In genomic region chr13:78022164-78022877, GRCh38 we compare ENCODE assay signal across 9 cellular contexts.
A peak's percentile ranks its signal among the peaks of the same experiment; 100 is the strongest.
DNase-seq lines count a peak whose midpoint lies in the region; ATAC-seq and TF ChIP-seq lines count a peak whose summit lies in the region.
"Had no signal": no experiment of that assay in that cellular context is flagged by ENCODE, and none has a peak within 500 bp of the region (broad histone marks: within the 10 kb centered on the region; RNA-seq: fewer than 3 reads in every experiment).

No MANE protein-coding gene starts in this region.

- H3K36me3 Mint-ChIP-seq in activated naive CD8-positive, alpha-beta T cell treated with anti-CD3 and anti-CD28 coated beads for 36 hours = no peaks in the 10 kb centered on the region

- peak overlapping the region in 1 of 2 experiments; percentile 39 for H2BK12ac ChIP-seq in mesenchymal stem cell (ENCODE audit: low read length in 2 of 2)

- no peak overlapping the region for H3K9ac ChIP-seq in mesenchymal stem cell (ENCODE audit: low read length)

- no peak overlapping the region for H2BK120ac ChIP-seq in mesenchymal stem cell (ENCODE audit: low read depth, low read length)

- H2AFZ ChIP-seq in mesenchymal stem cell (ENCODE audit: low read depth, low read length) = no peak overlapping the region

- ATAC-seq in GM19043 (IDR thresholded peaks at IDR 0.05; ENCODE audit: low read depth, unreplicated experiment) (peak; percentile 100), HG03103 (IDR thresholded peaks at IDR 0.05; ENCODE audit: low read depth, unreplicated experiment) (peak; percentile 100)

- TF ChIP-seq CTCF in AG10803 (conservative IDR thresholded peaks at IDR 0.05; ENCODE audit: low read length) (no peak), transverse colon (IDR thresholded peaks at IDR 0.05) (no peak)

- no peak overlapping the region for H2BK5ac ChIP-seq in mesenchymal stem cell (ENCODE audit: low read depth, low read length, poor library complexity, severe bottlenecking)

- H3K4ac ChIP-seq in mesenchymal stem cell (ENCODE audit: low read depth in 1 of 2, low read length in 2 of 2) = no peak overlapping the region

- H3K27ac Mint-ChIP-seq in activated naive CD8-positive, alpha-beta T cell treated with anti-CD3 and anti-CD28 coated beads for 36 hours = no peak overlapping the region

- peaks cover 6% of the 10 kb centered on the region for H3K9me3 Mint-ChIP-seq in activated naive CD8-positive, alpha-beta T cell treated with anti-CD3 and anti-CD28 coated beads for 36 hours

- no peak overlapping the region for H3K14ac ChIP-seq in mesenchymal stem cell (ENCODE audit: low read length in 2 of 2)

- peaks cover 6% of the 10 kb centered on the region for H3K27me3 Mint-ChIP-seq in activated naive CD8-positive, alpha-beta T cell treated with anti-CD3 and anti-CD28 coated beads for 36 hours
- H3K27me3 Mint-ChIP-seq: dendritic cell treated with granulocyte-macrophage colony-stimulating factor and Interleukin-4, amounts not matched to agents 40 ng/mL and 50 ng/mL, for 4 days had no signal

- TF ChIP-seq POLR2A in transverse colon (IDR thresholded peaks at IDR 0.05) = no peak

- no peak overlapping the region for H3K23ac ChIP-seq in mesenchymal stem cell (ENCODE audit: low read length in 2 of 2)

- H3K4me2 ChIP-seq in mesenchymal stem cell (ENCODE audit: low read length, poor library complexity, severe bottlenecking) = no peak overlapping the region

- no peak overlapping the region for H2AK5ac ChIP-seq in mesenchymal stem cell (ENCODE audit: low read length, severe bottlenecking)

- no peak overlapping the region for H3K4me3 Mint-ChIP-seq in activated naive CD8-positive, alpha-beta T cell treated with anti-CD3 and anti-CD28 coated beads for 36 hours
- H3K4me3 Mint-ChIP-seq: dendritic cell treated with granulocyte-macrophage colony-stimulating factor and Interleukin-4, amounts not matched to agents 40 ng/mL and 50 ng/mL, for 4 days had no signal

- H3K9me3 ChIP-seq in mesenchymal stem cell (ENCODE audit: control insufficient read depth, low read length) (no peaks in the 10 kb centered on the region), transverse colon (no peaks in the 10 kb centered on the region)

- H3K27ac ChIP-seq in mesenchymal stem cell (ENCODE audit: low read length, poor library complexity, severe bottlenecking) = no peak overlapping the region
- no peak overlapping the region for H3K27ac ChIP-seq in transverse colon

- DNase-seq in AG10803 (ENCODE audit: low read depth) (peak; percentile 35), RPMI8226 (peak; percentile 70), mesenchymal stem cell (peak; percentile 64), transverse colon (peak; percentile 17), occipital lobe (lab: John Stamatoyannopoulos, UW) (no peak)
- DNase-seq in activated naive CD8-positive, alpha-beta T cell treated with anti-CD3 and anti-CD28 coated beads for 36 hours = peak; percentile 57

- H4K91ac ChIP-seq in mesenchymal stem cell (ENCODE audit: low read length) = no peak overlapping the region

- intact Hi-C loops in transverse colon (cut with DNase I; ENCODE audit: low total_unique reads) = no loop called here

- no peak overlapping the region for H3K4me3 ChIP-seq in AG10803 (ENCODE audit: low read length)
- no peak overlapping the region for H3K4me3 ChIP-seq in mesenchymal stem cell (ENCODE audit: insufficient read depth in 1 of 2, low read depth in 1 of 2, low read length in 2 of 2)
- H3K4me3 ChIP-seq in transverse colon = no peak overlapping the region

- no peaks in the 10 kb centered on the region for H3K36me3 ChIP-seq in mesenchymal stem cell (ENCODE audit: control insufficient read depth in 1 of 2, insufficient read depth in 2 of 2, low read depth in 1 of 2, low read length in 2 of 2)
- H3K36me3 ChIP-seq in transverse colon = no peaks in the 10 kb centered on the region

- H4K8ac ChIP-seq in mesenchymal stem cell (ENCODE audit: low read length) = peak overlapping the region; percentile 66

- no peak for TF ChIP-seq EP300 in transverse colon (IDR thresholded peaks at IDR 0.05; ENCODE audit: low read depth)

- peak overlapping the region; percentile 40 to 86 for H3K18ac ChIP-seq in mesenchymal stem cell (ENCODE audit: low read depth in 1 of 2, low read length in 2 of 2)

- WGBS in mesenchymal stem cell = 0% methylated on average over 1 of the region's 2 CpGs
- 49 to 76% methylated on average over 2 of the region's 2 CpGs for WGBS in transverse colon (ENCODE audit: low coverage in 1 of 2), 2 donors

- in situ Hi-C loops in transverse colon (cut with MboI; ENCODE audit: low pct_ligation_motif_present in 1 of 4, low pct_unique_long_range_greater_than_20kb in 1 of 4, low sequenced_read_pairs in 3 of 4) = no loop called here

- no peaks in the 10 kb centered on the region for H3K79me1 ChIP-seq in mesenchymal stem cell (replicated peaks; ENCODE audit: low read length, poor library complexity, severe bottlenecking)

- no peaks in the 10 kb centered on the region for H3K27me3 ChIP-seq in mesenchymal stem cell (ENCODE audit: control insufficient read depth in 1 of 2, insufficient read depth in 1 of 2, low read length in 2 of 2)
- H3K27me3 ChIP-seq in transverse colon = no peaks in the 10 kb centered on the region

- no peaks in the 10 kb centered on the region for H3K4me1 ChIP-seq in mesenchymal stem cell (ENCODE audit: control insufficient read depth, insufficient read depth, low read depth, low read length)
- no peaks in the 10 kb centered on the region for H3K4me1 ChIP-seq in transverse colon

- H3K4me1 Mint-ChIP-seq in activated naive CD8-positive, alpha-beta T cell treated with anti-CD3 and anti-CD28 coated beads for 36 hours = peaks cover 11% of the 10 kb centered on the region

- H2BK15ac ChIP-seq in mesenchymal stem cell (ENCODE audit: low read depth, poor library complexity, severe bottlenecking) = no peak overlapping the region
